9 cellular contexts compared by ENCODE assay signal in genomic region chr11:68036717-68037239, GRCh38. TPM values are rescaled to one million over a fixed set of nuclear protein-coding genes. Genes with fewer than 3 reads are reported as not detected.
DNase-seq lines count a peak whose midpoint lies in the region; ATAC-seq and TF ChIP-seq lines count a peak whose summit lies in the region.
"Had no signal": no experiment of that assay in that cellular context is flagged by ENCODE, and none has a peak within 500 bp of the region (broad histone marks: within the 10 kb centered on the region; RNA-seq: fewer than 3 reads in every experiment).

No MANE protein-coding gene starts in this region.

- H3K4me3 Mint-ChIP-seq in activated naive CD4-positive, alpha-beta T cell treated with anti-CD3 and anti-CD28 coated beads, Interleukin-2, amount 50 U/mL, for 24 hours, result no peak overlapping the region
- no peak overlapping the region for H3K4me3 Mint-ChIP-seq in chondrocyte (ENCODE audit: unreplicated experiment)

- peaks cover 17% of the 10 kb centered on the region for H3K4me1 Mint-ChIP-seq in activated naive CD4-positive, alpha-beta T cell treated with anti-CD3 and anti-CD28 coated beads, Interleukin-2, amount 50 U/mL, for 24 hours
- peaks cover 23% of the 10 kb centered on the region for H3K4me1 Mint-ChIP-seq in chondrocyte (ENCODE audit: low read depth)

- no peaks in the 10 kb centered on the region for H3K36me3 Mint-ChIP-seq in activated naive CD4-positive, alpha-beta T cell treated with anti-CD3 and anti-CD28 coated beads, Interleukin-2, amount 50 U/mL, for 24 hours
- peaks cover 2% of the 10 kb centered on the region for H3K36me3 Mint-ChIP-seq in chondrocyte (ENCODE audit: low read depth)

- H3K9ac ChIP-seq in mucosa of stomach (ENCODE audit: low read length), result peak overlapping the region; percentile 3

- H3K4me3 ChIP-seq in mucosa of stomach (ENCODE audit: low read length) (no peak overlapping the region), uterus (no peak overlapping the region)

- H3K4me1 ChIP-seq in mucosa of stomach (ENCODE audit: control insufficient read depth, insufficient read depth, low read length) (peaks cover 58% of the 10 kb centered on the region), uterus (peaks cover 7 to 11% of the 10 kb centered on the region in 2 donors)

- H3K27me3 ChIP-seq in mucosa of stomach (ENCODE audit: control insufficient read depth, insufficient read depth, low read length), result no peaks in the 10 kb centered on the region
- no peaks in the 10 kb centered on the region for H3K27me3 ChIP-seq in uterus

- no peaks in the 10 kb centered on the region for H3K27me3 Mint-ChIP-seq in activated naive CD4-positive, alpha-beta T cell treated with anti-CD3 and anti-CD28 coated beads, Interleukin-2, amount 50 U/mL, for 24 hours
- no peaks in the 10 kb centered on the region for H3K27me3 Mint-ChIP-seq in chondrocyte (ENCODE audit: low read depth)

- peak overlapping the region; percentile 86 for H3K27ac Mint-ChIP-seq in activated naive CD4-positive, alpha-beta T cell treated with anti-CD3 and anti-CD28 coated beads, Interleukin-2, amount 50 U/mL, for 24 hours
- H3K27ac Mint-ChIP-seq in chondrocyte (ENCODE audit: unreplicated experiment), result peak overlapping the region; percentile 22

- intact Hi-C loops in uterus (cut with DNase I; ENCODE audit: low total_unique reads), result no loop called here

- TF ChIP-seq CTCF in chondrocyte (IDR thresholded peaks at IDR 0.05), result no peak
- no peak for TF ChIP-seq CTCF in uterus (IDR thresholded peaks at IDR 0.05)

- DNase-seq in activated naive CD4-positive, alpha-beta T cell treated with anti-CD3 and anti-CD28 coated beads, Interleukin-2, amount 50 U/mL, for 16 hours, result no peak
- DNase-seq in chondrocyte (ENCODE audit: low spot score), result no peak
- DNase-seq in uterus, result no peak
- DNase-seq in stimulated activated CD4-positive, alpha-beta T cell treated with anti-CD3 and anti-CD28 coated beads, Interleukin-1b, Interleukin-23, amount 100 ng/mL, for 48 hours, result no peak

- no peaks in the 10 kb centered on the region for H3K9me3 Mint-ChIP-seq in activated naive CD4-positive, alpha-beta T cell treated with anti-CD3 and anti-CD28 coated beads, Interleukin-2, amount 50 U/mL, for 24 hours
- no peaks in the 10 kb centered on the region for H3K9me3 Mint-ChIP-seq in chondrocyte (ENCODE audit: low read depth)

- H3K9me3 ChIP-seq in mucosa of stomach (ENCODE audit: control insufficient read depth, low read length), result no peaks in the 10 kb centered on the region
- H3K9me3 ChIP-seq in uterus, result no peaks in the 10 kb centered on the region

- ATAC-seq in HG03342 (IDR thresholded peaks at IDR 0.05; ENCODE audit: unreplicated experiment), result no peak
- no peak for ATAC-seq in GM21515 (IDR thresholded peaks at IDR 0.05; ENCODE audit: unreplicated experiment)
- ATAC-seq: HCT116 had no signal

- H3K36me3 ChIP-seq in mucosa of stomach (ENCODE audit: control insufficient read depth, insufficient read depth, low read length), result peaks cover 9% of the 10 kb centered on the region
- H3K36me3 ChIP-seq in uterus, result no peaks in the 10 kb centered on the region

- TF ChIP-seq POLR2A in uterus (IDR thresholded peaks at IDR 0.05), result no peak

- peak overlapping the region; percentile 5 to 39 for H3K27ac ChIP-seq in uterus

RNA-seq across cellular contexts. Expression of gene TCIRG1, which starts 2.0 kb away (rescaled TPM):
- total RNA-seq in chondrocyte, result 52.3 to 73.2 TPM (median 66.5 TPM) in 3 replicates
- 100 to 1,000 TPM in 2 of 4 donors, 10 to 100 TPM in 2; 62.1 to 162 (median 115) TPM for total RNA-seq in uterus

RNA-seq across cellular contexts. Expression of gene NDUFS8, which starts 6.3 kb away (rescaled TPM):
- total RNA-seq in chondrocyte, result 140 to 172 TPM (median 143 TPM) in 3 replicates
- total RNA-seq in uterus, result 100 to 1,000 TPM in 2 of 4 donors, 10 to 100 TPM in 2; 53.4 to 291 (median 139) TPM

RNA-seq across cellular contexts. Expression of gene ALDH3B1, which starts 26.7 kb away (rescaled TPM):
- 10.8 to 14.3 TPM (median 13.1 TPM) in 3 replicates for total RNA-seq in chondrocyte
- 1 to 10 TPM; 2.3 to 5.7 (median 4.0) TPM for total RNA-seq in uterus

RNA-seq across cellular contexts. Expression of gene UNC93B1, which starts 32.9 kb away (rescaled TPM):
- total RNA-seq in chondrocyte (14.4 to 16.6 TPM (median 15.9 TPM) in 3 replicates), uterus (10 to 100 TPM in 3 of 4 donors, 1 to 10 TPM in 1; 4.1 to 24.3 (median 13.2) TPM)
